35 cellular contexts compared by ENCODE assay signal in the genomic region with DNA sequence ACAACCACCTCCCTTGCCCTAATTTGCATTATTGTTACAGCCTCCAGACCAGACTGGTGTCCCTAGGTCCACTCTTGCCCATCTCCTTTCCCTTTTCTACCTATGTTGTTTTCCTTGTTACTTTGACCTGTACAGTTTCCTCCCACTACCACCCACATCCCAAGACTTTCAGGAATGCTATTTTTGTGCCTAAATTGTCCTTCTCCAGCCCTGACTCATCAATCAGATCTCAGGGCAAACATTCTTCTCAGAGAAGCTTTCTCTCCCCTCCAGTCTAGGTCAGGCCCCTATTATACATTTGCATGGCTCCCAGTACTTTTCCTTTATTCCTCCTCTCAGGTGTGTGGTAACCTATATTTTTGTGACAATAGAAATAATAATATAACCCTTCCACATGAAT.
"Had no signal": no experiment of that assay in that cellular context is flagged by ENCODE, and none has a peak within 500 bp of the region (broad histone marks: within the 10 kb centered on the region; RNA-seq: fewer than 3 reads in every experiment).

No MANE protein-coding gene starts in this region.

- H3K27ac ChIP-seq: brain microvascular endothelial cell, SJCRH30, SK-N-MC had no signal

- H3K27me3 Mint-ChIP-seq: activated naive CD4-positive, alpha-beta T cell treated with anti-CD3 and anti-CD28 coated beads, Interleukin-2, amount 10 ng/mL, durations not matched to agents 7 days and 5 days had no signal

- H3K36me3 ChIP-seq: brain microvascular endothelial cell, SJCRH30 had no signal

- H3K4me1 ChIP-seq: SJCRH30 had no signal

- H3K27ac Mint-ChIP-seq: activated CD4-positive, alpha-beta memory T cell treated with anti-CD3 and anti-CD28 coated beads for 36 hours; activated CD4-positive, alpha-beta T cell treated with anti-CD3 and anti-CD28 coated beads for 36 hours; activated CD8-positive, alpha-beta memory T cell treated with anti-CD3 and anti-CD28 coated beads, Interleukin-2, amount 10 ng/mL, durations not matched to agents 7 days and 5 days; activated naive CD4-positive, alpha-beta T cell treated with anti-CD3 and anti-CD28 coated beads, Interleukin-2, amount 10 ng/mL, durations not matched to agents 7 days and 5 days; activated naive CD8-positive, alpha-beta T cell; activated naive CD8-positive, alpha-beta T cell treated with anti-CD3 and anti-CD28 coated beads, Interleukin-2, amount 50 U/mL, for 24 hours; T-helper 1 cell treated with Interleukin-12 subunit alpha and Interleukin-12 subunit beta and Interleukin-4 antibody, amounts not matched to agents 30 μg/mL and 1 μg/mL, for 36 hours; T-helper 2 cell treated with Interferon-gamma antibody and Interleukin-4, amounts not matched to agents 5 μg/mL and 100 μg/mL, for 36 hours had no signal

- H3K4me1 Mint-ChIP-seq: activated CD4-positive, alpha-beta T cell treated with anti-CD3 and anti-CD28 coated beads for 36 hours; activated CD8-positive, alpha-beta memory T cell treated with anti-CD3 and anti-CD28 coated beads, Interleukin-2, amount 10 ng/mL, durations not matched to agents 7 days and 5 days; activated naive CD4-positive, alpha-beta T cell treated with anti-CD3 and anti-CD28 coated beads, Interleukin-2, amount 10 ng/mL, durations not matched to agents 7 days and 5 days; activated naive CD8-positive, alpha-beta T cell treated with anti-CD3 and anti-CD28 coated beads, Interleukin-2, amount 50 U/mL, for 24 hours had no signal

- H3K4me3 ChIP-seq: SJCRH30, SK-N-MC had no signal

- FAIRE-seq: colon, TTC549 had no signal

- H3K4me3 Mint-ChIP-seq: activated CD4-positive, alpha-beta memory T cell treated with anti-CD3 and anti-CD28 coated beads for 36 hours; activated CD4-positive, alpha-beta T cell treated with anti-CD3 and anti-CD28 coated beads for 36 hours; activated CD8-positive, alpha-beta memory T cell treated with anti-CD3 and anti-CD28 coated beads, Interleukin-2, amount 10 ng/mL, durations not matched to agents 7 days and 5 days; activated naive CD4-positive, alpha-beta T cell treated with anti-CD3 and anti-CD28 coated beads, Interleukin-2, amount 10 ng/mL, durations not matched to agents 7 days and 5 days; activated naive CD8-positive, alpha-beta T cell; activated naive CD8-positive, alpha-beta T cell treated with anti-CD3 and anti-CD28 coated beads, Interleukin-2, amount 50 U/mL, for 24 hours; T-helper 1 cell treated with Interleukin-12 subunit alpha and Interleukin-12 subunit beta and Interleukin-4 antibody, amounts not matched to agents 30 μg/mL and 1 μg/mL, for 36 hours; T-helper 2 cell treated with Interferon-gamma antibody and Interleukin-4, amounts not matched to agents 5 μg/mL and 100 μg/mL, for 36 hours had no signal

- H3K27me3 ChIP-seq: brain microvascular endothelial cell, SJCRH30 had no signal

- H3K9me3 Mint-ChIP-seq: activated CD4-positive, alpha-beta memory T cell treated with anti-CD3 and anti-CD28 coated beads for 36 hours; activated naive CD4-positive, alpha-beta T cell treated with anti-CD3 and anti-CD28 coated beads, Interleukin-2, amount 10 ng/mL, durations not matched to agents 7 days and 5 days; activated naive CD8-positive, alpha-beta T cell treated with anti-CD3 and anti-CD28 coated beads, Interleukin-2, amount 50 U/mL, for 24 hours; T-helper 1 cell treated with Interleukin-12 subunit alpha and Interleukin-12 subunit beta and Interleukin-4 antibody, amounts not matched to agents 30 μg/mL and 1 μg/mL, for 36 hours; T-helper 2 cell treated with Interferon-gamma antibody and Interleukin-4, amounts not matched to agents 5 μg/mL and 100 μg/mL, for 36 hours had no signal

- ATAC-seq: activated CD4-positive, alpha-beta T cell treated with anti-CD3 and anti-CD28 coated beads for 36 hours; activated CD4-positive, CD25-positive, alpha-beta regulatory T cell treated with anti-CD3 and anti-CD28 coated beads, Interleukin-2, amount 50 U/mL, for 24 hours; activated CD8-positive, alpha-beta memory T cell treated with anti-CD3 and anti-CD28 coated beads, Interleukin-2, amount 10 ng/mL, durations not matched to agents 7 days and 5 days; activated naive CD8-positive, alpha-beta T cell treated with anti-CD3 and anti-CD28 coated beads, Interleukin-2, amount 50 U/mL, for 24 hours had no signal

- DNase-seq: activated CD4-positive, alpha-beta memory T cell treated with anti-CD3 and anti-CD28 coated beads for 36 hours; activated CD4-positive, alpha-beta T cell treated with anti-CD3 and anti-CD28 coated beads for 36 hours; activated CD4-positive, alpha-beta T cell treated with anti-CD3 and anti-CD28 coated beads, Interleukin-2, amount 50 U/mL, for 1 hour; activated CD8-positive, alpha-beta memory T cell treated with anti-CD3 and anti-CD28 coated beads for 24 hours; activated CD8-positive, alpha-beta memory T cell treated with anti-CD3 and anti-CD28 coated beads, Interleukin-2, amount 10 ng/mL, durations not matched to agents 7 days and 5 days; activated CD8-positive, alpha-beta memory T cell treated with anti-CD3 and anti-CD28 coated beads, Interleukin-2, amount 50 U/mL, for 48 hours; activated effector memory CD4-positive, alpha-beta T cell treated with Interleukin-2 at 50 U/mL for 16 hours; activated naive CD4-positive, alpha-beta T cell treated with anti-CD3 and anti-CD28 coated beads, Interleukin-2, amount 10 ng/mL, durations not matched to agents 7 days and 5 days; activated naive CD8-positive, alpha-beta T cell treated with anti-CD3 and anti-CD28 coated beads, Interleukin-2, amount 50 U/mL, for 24 hours; activated T-cell treated with anti-CD3 and anti-CD28 coated beads, Interleukin-2, amount 50 U/mL, for 48 hours; anterior cingulate cortex; brain microvascular endothelial cell; central memory CD4-positive, alpha-beta T cell; Kasumi-1; MM.1S; NCI-H1092 treated with DMSO at 0.1 percent for 48 hours; NCI-H1417; NCI-H146; NCI-H187; NCI-H2029 treated with DMSO at 0.1 percent for 48 hours; NCI-H2107; NCI-H2171; NCI-H510A; NCI-H526; NCI-H748 treated with DMSO at 0.1 percent for 48 hours; NK-92 treated with Interleukin-12 subunit alpha and Interleukin-12 subunit beta, amount 100 ng/mL, for 24 hours; SHP77; SJCRH30 had no signal

- H3K9me3 ChIP-seq: SJCRH30 had no signal

- H3K36me3 Mint-ChIP-seq: activated CD4-positive, alpha-beta memory T cell treated with anti-CD3 and anti-CD28 coated beads for 36 hours; activated CD8-positive, alpha-beta memory T cell treated with anti-CD3 and anti-CD28 coated beads, Interleukin-2, amount 10 ng/mL, durations not matched to agents 7 days and 5 days; activated naive CD4-positive, alpha-beta T cell treated with anti-CD3 and anti-CD28 coated beads, Interleukin-2, amount 10 ng/mL, durations not matched to agents 7 days and 5 days; activated naive CD8-positive, alpha-beta T cell had no signal
